8 cellular contexts compared by ENCODE assay signal in the genomic region with DNA sequence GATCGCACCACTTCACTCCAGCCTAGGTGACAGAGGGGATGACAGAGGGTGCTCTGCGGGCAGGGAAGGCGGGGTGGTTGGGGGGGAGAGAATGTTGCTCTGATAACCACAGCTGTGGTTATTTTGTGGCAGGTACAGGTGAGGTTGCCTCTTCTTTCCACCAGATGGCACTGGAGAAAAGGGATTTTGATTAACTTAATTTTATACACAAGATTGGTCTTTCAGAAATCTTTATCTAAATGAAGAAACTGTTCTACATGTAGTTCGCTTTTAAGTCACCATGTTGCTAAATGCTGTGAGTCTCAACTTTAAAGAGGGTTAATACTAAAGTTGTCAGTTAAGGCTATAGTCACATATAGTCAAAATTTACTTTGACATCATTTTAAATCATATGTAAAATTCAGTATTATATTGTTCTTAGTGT. TPM values are rescaled to one million over a fixed set of nuclear protein-coding genes. Genes with fewer than 3 reads are reported as not detected.
DNase-seq lines count a peak whose midpoint lies in the region; ATAC-seq and TF ChIP-seq lines count a peak whose summit lies in the region.

No MANE protein-coding gene starts in this region.

- DNase-seq in AG04450 (ENCODE audit: low read depth, low spot score): no peak
- no peak for DNase-seq in GM20000 (ENCODE audit: low spot score)
- DNase-seq in T-helper 2 cell: peak in 3 of 5 experiments; percentile 39 to 73 (median 51)
- DNase-seq in chondrocyte (ENCODE audit: low spot score): no peak
- DNase-seq in osteoblast (ENCODE audit: insufficient read length, low spot score, missing footprints): no peak
- no peak for DNase-seq in NCI-H524 treated with DMSO at 0.1 percent for 48 hours (lab: John Stamatoyannopoulos, UW)
- DNase-seq in ureter (ENCODE audit: low spot score): no peak

- peak; percentile 36 for TF ChIP-seq CTCF in AG04450 (IDR thresholded peaks at IDR 0.05; ENCODE audit: low read depth, low read length)
- peak; percentile 11 for TF ChIP-seq CTCF in GM20000 (IDR thresholded peaks at IDR 0.05; ENCODE audit: extremely low read depth, missing control alignments)
- TF ChIP-seq CTCF in chondrocyte (IDR thresholded peaks at IDR 0.05): peak; percentile 76
- peak; percentile 38 for TF ChIP-seq CTCF in osteoblast (IDR thresholded peaks at IDR 0.05; ENCODE audit: extremely low read depth, low read depth, low read length)

- CTCF ChIA-PET in AG04450 (lab: Charles Lee): interaction anchor here (0.7 kb wide), 1 partner anchor 162 kb away, joined by 5 read pairs; no protein-coding TSS in a partner anchor

- no peaks in the 10 kb centered on the region for H4K20me1 ChIP-seq in osteoblast (ENCODE audit: insufficient read depth, low read length)

- no peaks in the 10 kb centered on the region for H3K4me1 Mint-ChIP-seq in chondrocyte (ENCODE audit: low read depth)

- peaks cover 25% of the 10 kb centered on the region for H3K36me3 ChIP-seq in osteoblast (ENCODE audit: insufficient read depth, low read length)

- no peaks in the 10 kb centered on the region for H3K79me2 ChIP-seq in osteoblast (ENCODE audit: insufficient read depth, low read length)

- no peak overlapping the region for H3K4me2 ChIP-seq in osteoblast (ENCODE audit: insufficient read depth, low read length)

- POLR2A ChIA-PET in AG04450 (lab: Yijun Ruan, JAX): no interaction called here

- H3K4me3 ChIP-seq in AG04450 (ENCODE audit: low read depth, low read length): no peak overlapping the region
- H3K4me3 ChIP-seq in osteoblast (ENCODE audit: insufficient read depth, low read length): no peak overlapping the region

- H3K27ac ChIP-seq in AG04450 (ENCODE audit: low read depth, low read length): no peak overlapping the region
- H3K27ac ChIP-seq in osteoblast (ENCODE audit: low read depth, low read length): no peak overlapping the region

- H3K27me3 Mint-ChIP-seq in chondrocyte (ENCODE audit: low read depth): no peaks in the 10 kb centered on the region

- peaks cover 8% of the 10 kb centered on the region for H3K9me3 Mint-ChIP-seq in chondrocyte (ENCODE audit: low read depth)

- H3K4me3 Mint-ChIP-seq in chondrocyte (ENCODE audit: unreplicated experiment): no peak overlapping the region

- no peak for ATAC-seq in GM18511 (IDR thresholded peaks at IDR 0.05; ENCODE audit: unreplicated experiment)

- H3K9me3 ChIP-seq in AG04450 (ENCODE audit: control insufficient read depth, insufficient read depth, low read length) (no peaks in the 10 kb centered on the region), osteoblast (ENCODE audit: low read depth, low read length) (no peaks in the 10 kb centered on the region)

- H3K27ac Mint-ChIP-seq in chondrocyte (ENCODE audit: unreplicated experiment): no peak overlapping the region

- no peaks in the 10 kb centered on the region for H3K4me1 ChIP-seq in osteoblast (ENCODE audit: insufficient read depth, low read length)

- H3K27me3 ChIP-seq in AG04450 (ENCODE audit: control insufficient read depth, insufficient read depth, low read length): no peaks in the 10 kb centered on the region
- no peaks in the 10 kb centered on the region for H3K27me3 ChIP-seq in osteoblast (ENCODE audit: insufficient read depth, low read length)

- no peak overlapping the region for H2AFZ ChIP-seq in osteoblast (ENCODE audit: low read length)

- peaks cover 17% of the 10 kb centered on the region for H3K36me3 Mint-ChIP-seq in chondrocyte (ENCODE audit: low read depth)

RNA-seq across cellular contexts. Expression of a gene that starts 25.7 kb away (rescaled TPM):
- not detected in 2 replicates for polyA plus RNA-seq in AG04450 (2011; rRNA removed)
- not detected in 2 replicates for polyA minus RNA-seq in AG04450 (2011; rRNA and poly(A)+ RNA removed)
- total RNA-seq in chondrocyte (not detected in 3 replicates), osteoblast (not detected in 2 replicates), ureter (not detected)

RNA-seq across cellular contexts. Expression of a gene that starts 32.8 kb away (rescaled TPM):
- 24.5 and 28.8 TPM in 2 replicates for polyA plus RNA-seq in AG04450 (2011; rRNA removed)
- polyA minus RNA-seq in AG04450 (2011; rRNA and poly(A)+ RNA removed): 8.7 and 14.2 TPM in 2 replicates
- total RNA-seq in chondrocyte (27.1 to 30.1 TPM (median 28.8 TPM) in 3 replicates), osteoblast (11.2 and 11.6 TPM in 2 replicates), ureter (14.3 TPM)

Comparison
In these comparisons a context has a peak if more than half of its experiments do, and no peak if none do; other contexts are left out.
1. DNase-seq: peak in T-helper 2 cell (3 of 5); none in AG04450 (single experiment), GM20000 (single experiment), chondrocyte (single experiment), osteoblast (single experiment), NCI-H524 treated with DMSO at 0.1 percent for 48 hours (single experiment) and ureter (single experiment).
2. CTCF ChIP-seq: peak in every context shown above with its lines; median percentile 76 in chondrocyte; 38 in osteoblast; 36 in AG04450; 11 in GM20000.